25 cellular contexts compared by ENCODE assay signal in genomic region chr5:126007841-126008240, GRCh38.
DNase-seq lines count a peak whose midpoint lies in the region; ATAC-seq and TF ChIP-seq lines count a peak whose summit lies in the region.
"Had no signal": no experiment of that assay in that cellular context is flagged by ENCODE, and none has a peak within 500 bp of the region (broad histone marks: within the 10 kb centered on the region; RNA-seq: fewer than 3 reads in every experiment).

No MANE protein-coding gene starts in this region.

- H3K36me3 ChIP-seq in Panc1 (ENCODE audit: control insufficient read depth, insufficient read depth, low read length), result no peaks in the 10 kb centered on the region
- no peaks in the 10 kb centered on the region for H3K36me3 ChIP-seq in H7 (replicated peaks; ENCODE audit: control insufficient read depth, insufficient read depth, low read length)
- H3K36me3 ChIP-seq: gastrocnemius medialis, MG63, tibial nerve had no signal

- TF ChIP-seq CTCF in AG04450 (IDR thresholded peaks at IDR 0.05; ENCODE audit: low read depth, low read length) (no peak), Panc1 (IDR thresholded peaks at IDR 0.05) (no peak), choroid plexus epithelial cell (conservative IDR thresholded peaks at IDR 0.05; ENCODE audit: low read depth, low read length) (no peak)

- H3K9me3 ChIP-seq in AG04450 (ENCODE audit: control insufficient read depth, insufficient read depth, low read length) (no peaks in the 10 kb centered on the region), Panc1 (ENCODE audit: control insufficient read depth, insufficient read depth, low read depth, low read length) (no peaks in the 10 kb centered on the region)
- H3K9me3 ChIP-seq: gastrocnemius medialis, MG63, tibial nerve had no signal

- in situ Hi-C loops in Panc1 (cut with HindIII; ENCODE audit: low pct_unique_long_range_greater_than_20kb, low sequenced_read_pairs), result no loop called here

- BruUV-seq in Panc1 (replicated peaks; lab: Mats Ljungman, UMichigan), result no TSS peak

- intact Hi-C loops in Panc1 (cut with micrococcal nuclease; ENCODE audit: unreplicated experiment) (no loop called here), left colon (cut with DNase I, micrococcal nuclease) (no loop called here)

- ATAC-seq in Panc1 (no peak), left colon (no peak)
- ATAC-seq: gastrocnemius medialis, sciatic nerve had no signal

- H3K27me3 ChIP-seq in AG04450 (ENCODE audit: control insufficient read depth, insufficient read depth, low read length) (no peaks in the 10 kb centered on the region), Panc1 (ENCODE audit: control insufficient read depth, insufficient read depth, low read length) (no peaks in the 10 kb centered on the region), H7 (ENCODE audit: control insufficient read depth, insufficient read depth, low read length) (no peaks in the 10 kb centered on the region)
- H3K27me3 ChIP-seq: dorsolateral prefrontal cortex, gastrocnemius medialis, MG63, tibial nerve had no signal

- CTCF ChIA-PET in AG04450 (lab: Charles Lee), result no interaction called here
- CTCF ChIA-PET in Panc1 (lab: Charles Lee), result no interaction called here

- no peak overlapping the region for H3K27ac ChIP-seq in AG04450 (ENCODE audit: low read depth, low read length)
- H3K27ac ChIP-seq in Panc1 (ENCODE audit: low read length), result peak overlapping the region; percentile 25; the same call in 1 of the 2 replicates
- H3K27ac ChIP-seq: dorsolateral prefrontal cortex, gastrocnemius medialis, tibial nerve had no signal

- DNase-seq in AG04450 (ENCODE audit: low read depth, low spot score), result peak; percentile 38
- DNase-seq in Panc1 (ENCODE audit: low read depth, low spot score), result no peak
- DNase-seq in choroid plexus epithelial cell (ENCODE audit: low read depth), result peak; percentile 81
- DNase-seq in iris pigment epithelial cell (ENCODE audit: low read depth), result peak; percentile 71
- DNase-seq in ureter (ENCODE audit: low spot score), result no peak
- no peak for DNase-seq in left colon
- no peak for DNase-seq in H7
- no peak for DNase-seq in T1000 (lab: John Stamatoyannopoulos, UW)
- DNase-seq: 8988T; activated CD4-positive, alpha-beta memory T cell treated with anti-CD3 and anti-CD28 coated beads, Interleukin-2, amount 10 ng/mL, durations not matched to agents 7 days and 5 days; activated CD4-positive, CD25-positive, alpha-beta regulatory T cell treated with anti-CD3 and anti-CD28 coated beads, Interleukin-2, amount 50 U/mL, for 72 hours; activated effector memory CD4-positive, alpha-beta T cell treated with Interleukin-2 at 50 U/mL for 16 hours; activated naive CD8-positive, alpha-beta T cell treated with anti-CD3 and anti-CD28 coated beads, Interleukin-2, amount 10 ng/mL, durations not matched to agents 7 days and 5 days; dorsolateral prefrontal cortex; gastrocnemius medialis; GDM1; hippocampal formation; MG63; NCI-H1436; NCI-H510A treated with DMSO at 0.1 percent for 48 hours; nephron progenitor cell; NK-92 treated with Interleukin-12 subunit alpha and Interleukin-12 subunit beta, amount 100 ng/mL, for 24 hours; SIG-M5 had no signal

- peaks cover 5% of the 10 kb centered on the region; the same call in 1 of the 2 replicates for H3K4me1 ChIP-seq in Panc1 (ENCODE audit: control insufficient read depth, insufficient read depth, low read length)
- H3K4me1 ChIP-seq: gastrocnemius medialis had no signal

- POLR2A ChIA-PET in AG04450 (lab: Yijun Ruan, JAX) (no interaction called here), Panc1 (lab: Charles Lee) (interaction anchor here (0.6 kb wide), 1 partner anchor 82 kb away, joined by 3 read pairs; no protein-coding TSS in a partner anchor)

- H3K4me3 ChIP-seq in AG04450 (ENCODE audit: low read depth, low read length), result no peak overlapping the region
- no peak overlapping the region for H3K4me3 ChIP-seq in Panc1 (ENCODE audit: low read depth in 2 of 2, low read length in 2 of 2)
- H3K4me3 ChIP-seq in choroid plexus epithelial cell (ENCODE audit: low read depth, low read length), result no peak overlapping the region
- no peak overlapping the region for H3K4me3 ChIP-seq in H7 (ENCODE audit: insufficient read depth, low read depth, low read length)
- H3K4me3 ChIP-seq: dorsolateral prefrontal cortex, gastrocnemius medialis, MG63, tibial nerve had no signal

Comparison
In these comparisons a context has a peak if more than half of its experiments do, and no peak if none do; other contexts are left out.
1. DNase-seq: peak in AG04450 (single experiment), choroid plexus epithelial cell (single experiment) and iris pigment epithelial cell (single experiment); none in Panc1 (single experiment), ureter (single experiment), left colon (0 of 2), H7 (single experiment) and T1000 (single experiment).